Comparison of ENCODE assay signal across 11 cellular contexts in genomic region chr10:69919250-69919649, GRCh38.
"Had no signal": no experiment of that assay in that cellular context is flagged by ENCODE, and none has a peak within 500 bp of the region (broad histone marks: within the 10 kb centered on the region; RNA-seq: fewer than 3 reads in every experiment).

No MANE protein-coding gene starts in this region.

- H3K9me3 Mint-ChIP-seq: GM23338, H9, HFFc6 had no signal

- H3K9me3 ChIP-seq: HAP-1 had no signal

- H3K4me3 Mint-ChIP-seq: GM23338, H9, HFFc6 had no signal

- ATAC-seq: GM23338, HCT116 had no signal

- H3K36me3 ChIP-seq: HAP-1 had no signal

- H3K27ac Mint-ChIP-seq: GM23338, H9, HFFc6 had no signal

- H3K4me1 ChIP-seq: HAP-1 had no signal

- H3K27ac ChIP-seq: GM23248 had no signal

- DNase-seq: GM23248, GOT3, H7, H9, HCEC 1CT, HFFc6 had no signal

- H3K9ac ChIP-seq: GM23248 had no signal

- H3K4me2 ChIP-seq: GM23338 had no signal

- H3K4me3 ChIP-seq: GM23248, GM23338, HAP-1 had no signal

- FAIRE-seq: H1, H54 had no signal

- H2AFZ ChIP-seq: GM23248, GM23338 had no signal
